In the genomic region with DNA sequence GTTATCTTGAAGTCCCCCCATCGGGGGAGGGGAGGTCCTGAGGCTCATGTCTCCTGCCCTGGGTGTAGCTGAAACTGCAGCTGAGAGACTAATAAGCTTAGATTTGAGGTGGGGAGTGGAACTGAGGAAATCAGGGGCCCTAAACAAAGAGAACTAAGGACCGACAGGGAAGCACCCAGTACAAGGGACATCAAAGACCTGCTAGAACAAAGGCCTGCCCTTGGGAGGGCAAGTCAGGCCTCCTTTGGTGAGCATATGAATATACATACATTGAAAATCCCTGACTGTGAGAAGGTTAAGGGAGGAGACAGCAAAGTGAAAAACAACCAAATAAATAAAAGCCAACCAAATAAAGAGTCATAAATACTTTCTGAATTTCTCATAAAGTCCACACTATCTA, we compare ENCODE assay signal across 22 cellular contexts.
"Had no signal": no experiment of that assay in that cellular context is flagged by ENCODE, and none has a peak within 500 bp of the region (broad histone marks: within the 10 kb centered on the region; RNA-seq: fewer than 3 reads in every experiment).

No MANE protein-coding gene starts in this region.

- H3K4me1 Mint-ChIP-seq: natural killer cell had no signal

- H3K27ac ChIP-seq: colonic mucosa, dorsolateral prefrontal cortex, esophagus squamous epithelium, gastroesophageal sphincter, heart left ventricle, left ventricle myocardium inferior, pancreas, psoas muscle, upper lobe of left lung had no signal

- H3K9me3 ChIP-seq: colonic mucosa, esophagus squamous epithelium, gastroesophageal sphincter, heart left ventricle, left ventricle myocardium inferior, pancreas, psoas muscle, upper lobe of left lung had no signal

- H3K27me3 Mint-ChIP-seq: activated CD4-positive, alpha-beta memory T cell treated with anti-CD3 and anti-CD28 coated beads for 36 hours; activated naive CD8-positive, alpha-beta T cell treated with anti-CD3 and anti-CD28 coated beads for 36 hours; effector memory CD8-positive, alpha-beta T cell had no signal

- H3K27ac Mint-ChIP-seq: activated CD4-positive, alpha-beta memory T cell treated with anti-CD3 and anti-CD28 coated beads for 36 hours; activated naive CD8-positive, alpha-beta T cell treated with anti-CD3 and anti-CD28 coated beads for 36 hours; effector memory CD8-positive, alpha-beta T cell; natural killer cell; T-helper 1 cell treated with Interleukin-12 subunit alpha and Interleukin-12 subunit beta and Interleukin-4 antibody, amounts not matched to agents 30 μg/mL and 1 μg/mL, for 36 hours had no signal

- H3K4me1 ChIP-seq: colonic mucosa, gastroesophageal sphincter, heart left ventricle, left ventricle myocardium inferior, pancreas, psoas muscle, upper lobe of left lung had no signal

- H3K4me3 ChIP-seq: colonic mucosa, dorsolateral prefrontal cortex, esophagus squamous epithelium, gastroesophageal sphincter, heart left ventricle, left ventricle myocardium inferior, pancreas, psoas muscle, upper lobe of left lung had no signal

- H3K36me3 Mint-ChIP-seq: activated CD4-positive, alpha-beta memory T cell treated with anti-CD3 and anti-CD28 coated beads for 36 hours; activated naive CD8-positive, alpha-beta T cell treated with anti-CD3 and anti-CD28 coated beads for 36 hours; natural killer cell had no signal

- H3K4me3 Mint-ChIP-seq: activated CD4-positive, alpha-beta memory T cell treated with anti-CD3 and anti-CD28 coated beads for 36 hours; activated naive CD8-positive, alpha-beta T cell treated with anti-CD3 and anti-CD28 coated beads for 36 hours; effector memory CD8-positive, alpha-beta T cell; natural killer cell; T-helper 1 cell treated with Interleukin-12 subunit alpha and Interleukin-12 subunit beta and Interleukin-4 antibody, amounts not matched to agents 30 μg/mL and 1 μg/mL, for 36 hours had no signal

- H3K36me3 ChIP-seq: colonic mucosa, esophagus squamous epithelium, gastroesophageal sphincter, heart left ventricle, left ventricle myocardium inferior, pancreas, upper lobe of left lung had no signal

- H3K27me3 ChIP-seq: colonic mucosa, dorsolateral prefrontal cortex, esophagus squamous epithelium, gastroesophageal sphincter, heart left ventricle, pancreas, upper lobe of left lung had no signal

- DNase-seq: activated CD4-positive, alpha-beta memory T cell treated with anti-CD3 and anti-CD28 coated beads for 36 hours; activated CD4-positive, alpha-beta T cell treated with anti-CD3 and anti-CD28 coated beads for 48 hours; activated naive CD4-positive, alpha-beta T cell treated with Interleukin-2 at 50 U/mL for 16 hours; activated naive CD8-positive, alpha-beta T cell treated with anti-CD3 and anti-CD28 coated beads for 36 hours; activated T-cell treated with anti-CD3 and anti-CD28 coated beads, Interleukin-2, amount 50 U/mL, for 48 hours; colonic mucosa; dorsolateral prefrontal cortex; effector memory CD8-positive, alpha-beta T cell; esophagus squamous epithelium; heart left ventricle; left ventricle myocardium inferior; midbrain; natural killer cell; pancreas; psoas muscle; right cardiac atrium; stimulated activated CD4-positive, alpha-beta T cell treated with anti-CD3 and anti-CD28 coated beads, Interleukin-12 subunit alpha, Interleukin-12 subunit beta, amount 100 ng/mL, for 4 hours; stimulated activated CD4-positive, alpha-beta T cell treated with anti-CD3 and anti-CD28 coated beads, Interleukin-4, amount 100 ng/mL, for 4 hours; stimulated activated naive CD8-positive, alpha-beta T cell treated with anti-CD3 and anti-CD28 coated beads, Interleukin-15, Interleukin-2, amounts not matched to agents 100 U/mL and 50 U/mL, for 24 hours; upper lobe of left lung had no signal

- H3K9me3 Mint-ChIP-seq: activated CD4-positive, alpha-beta memory T cell treated with anti-CD3 and anti-CD28 coated beads for 36 hours; activated naive CD8-positive, alpha-beta T cell treated with anti-CD3 and anti-CD28 coated beads for 36 hours had no signal
